1 cellular context compared by ENCODE assay signal in genomic region chr22:40552070-40552469, GRCh38.
TF ChIP-seq lines count a peak whose summit lies in the region.

No MANE protein-coding gene starts in this region.

TF ChIP-seq in K562, 482 proteins besides CTCF, POLR2A, EP300 and RAD21 (continued from another document and continues in another):
- no peak for TF ChIP-seq ZNF407 (IDR thresholded peaks at IDR 0.05; ENCODE audit: low read depth)
- TF ChIP-seq EHMT2 (IDR thresholded peaks at IDR 0.05) = 0 out of 2 replicates have a peak, but pooled peaks have one; percentile 30
- peak; percentile 87; the same call in 1 of the 2 replicates for TF ChIP-seq NCOA1 (IDR thresholded peaks at IDR 0.05; ENCODE audit: low read depth)
- TF ChIP-seq MLX (CRISPR knock-in tag; conservative IDR thresholded peaks at IDR 0.05) = no peak
- no peak for TF ChIP-seq ZNF583 (CRISPR knock-in tag; IDR thresholded peaks at IDR 0.05)
- peak; percentile 47 for TF ChIP-seq ZFX (CRISPR knock-in tag; IDR thresholded peaks at IDR 0.05)
- TF ChIP-seq WHSC1 (IDR thresholded peaks at IDR 0.05; ENCODE audit: low read length) = no peak
- no peak for TF ChIP-seq ZBTB1 (CRISPR knock-in tag; IDR thresholded peaks at IDR 0.05; ENCODE audit: borderline replicate concordance, low read depth)
- TF ChIP-seq KLF16 (IDR thresholded peaks at IDR 0.05) = peak; percentile 74
- peak; percentile 78 for TF ChIP-seq BHLHE40 (IDR thresholded peaks at IDR 0.05; ENCODE audit: low read length)
- TF ChIP-seq DEAF1 (CRISPR knock-in tag; IDR thresholded peaks at IDR 0.05) = peak; percentile 65
- no peak for TF ChIP-seq ETS1 (conservative IDR thresholded peaks at IDR 0.05; ENCODE audit: control insufficient read depth, low read depth, low read length)
- TF ChIP-seq, protein P1, sequence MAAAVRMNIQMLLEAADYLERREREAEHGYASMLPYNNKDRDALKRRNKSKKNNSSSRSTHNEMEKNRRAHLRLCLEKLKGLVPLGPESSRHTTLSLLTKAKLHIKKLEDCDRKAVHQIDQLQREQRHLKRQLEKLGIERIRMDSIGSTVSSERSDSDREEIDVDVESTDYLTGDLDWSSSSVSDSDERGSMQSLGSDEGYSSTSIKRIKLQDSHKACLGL (CRISPR knock-in tag; IDR thresholded peaks at IDR 0.05; ENCODE audit: borderline replicate concordance, poor library complexity, severe bottlenecking) = no peak
- peak; percentile 67 for TF ChIP-seq SMAD1 (IDR thresholded peaks at IDR 0.05; ENCODE audit: low read depth, low read length, partially characterized antibody)
- TF ChIP-seq NCOA4 (IDR thresholded peaks at IDR 0.05; ENCODE audit: partially characterized antibody) = no peak
- no peak for TF ChIP-seq TOE1 (IDR thresholded peaks at IDR 0.05; ENCODE audit: borderline replicate concordance)
- TF ChIP-seq TOE1 (CRISPR knock-in tag; IDR thresholded peaks at IDR 0.05; ENCODE audit: borderline replicate concordance, low read depth) = no peak
- TF ChIP-seq, protein P2, sequence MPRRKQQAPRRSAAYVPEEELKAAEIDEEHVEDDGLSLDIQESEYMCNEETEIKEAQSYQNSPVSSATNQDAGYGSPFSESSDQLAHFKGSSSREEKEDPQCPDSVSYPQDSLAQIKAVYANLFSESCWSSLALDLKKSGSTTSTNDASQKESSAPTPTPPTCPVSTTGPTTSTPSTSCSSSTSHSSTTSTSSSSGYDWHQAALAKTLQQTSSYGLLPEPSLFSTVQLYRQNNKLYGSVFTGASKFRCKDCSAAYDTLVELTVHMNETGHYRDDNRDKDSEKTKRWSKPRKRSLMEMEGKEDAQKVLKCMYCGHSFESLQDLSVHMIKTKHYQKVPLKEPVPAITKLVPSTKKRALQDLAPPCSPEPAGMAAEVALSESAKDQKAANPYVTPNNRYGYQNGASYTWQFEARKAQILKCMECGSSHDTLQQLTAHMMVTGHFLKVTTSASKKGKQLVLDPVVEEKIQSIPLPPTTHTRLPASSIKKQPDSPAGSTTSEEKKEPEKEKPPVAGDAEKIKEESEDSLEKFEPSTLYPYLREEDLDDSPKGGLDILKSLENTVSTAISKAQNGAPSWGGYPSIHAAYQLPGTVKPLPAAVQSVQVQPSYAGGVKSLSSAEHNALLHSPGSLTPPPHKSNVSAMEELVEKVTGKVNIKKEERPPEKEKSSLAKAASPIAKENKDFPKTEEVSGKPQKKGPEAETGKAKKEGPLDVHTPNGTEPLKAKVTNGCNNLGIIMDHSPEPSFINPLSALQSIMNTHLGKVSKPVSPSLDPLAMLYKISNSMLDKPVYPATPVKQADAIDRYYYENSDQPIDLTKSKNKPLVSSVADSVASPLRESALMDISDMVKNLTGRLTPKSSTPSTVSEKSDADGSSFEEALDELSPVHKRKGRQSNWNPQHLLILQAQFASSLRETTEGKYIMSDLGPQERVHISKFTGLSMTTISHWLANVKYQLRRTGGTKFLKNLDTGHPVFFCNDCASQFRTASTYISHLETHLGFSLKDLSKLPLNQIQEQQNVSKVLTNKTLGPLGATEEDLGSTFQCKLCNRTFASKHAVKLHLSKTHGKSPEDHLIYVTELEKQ (CRISPR knock-in tag; IDR thresholded peaks at IDR 0.05) = no peak
- peak in 1 of 2 experiments; percentile 85; a peak in 2 of 4 replicates for TF ChIP-seq ARNT (IDR thresholded peaks at IDR 0.05)
- peak; percentile 32 to 57; a peak in 2 of 4 replicates for TF ChIP-seq MNT (conservative IDR thresholded peaks at IDR 0.05)
- TF ChIP-seq ZEB2 (IDR thresholded peaks at IDR 0.05) = 0 out of 2 replicates have a peak, but pooled peaks have one; percentile 24
- TF ChIP-seq TAF7 (tag; IDR thresholded peaks at IDR 0.05) = no peak
- TF ChIP-seq RFX7 (CRISPR knock-in tag; IDR thresholded peaks at IDR 0.05) = no peak
- TF ChIP-seq HSF4 (CRISPR knock-in tag; IDR thresholded peaks at IDR 0.05; ENCODE audit: borderline replicate concordance) = no peak
- TF ChIP-seq NFIC (IDR thresholded peaks at IDR 0.05) = peak; percentile 97
- peak; percentile 84 for TF ChIP-seq TAL1 (IDR thresholded peaks at IDR 0.05)
- peak; percentile 56; the same call in 1 of the 2 replicates for TF ChIP-seq LEF1 (IDR thresholded peaks at IDR 0.05)
- TF ChIP-seq, protein P3, sequence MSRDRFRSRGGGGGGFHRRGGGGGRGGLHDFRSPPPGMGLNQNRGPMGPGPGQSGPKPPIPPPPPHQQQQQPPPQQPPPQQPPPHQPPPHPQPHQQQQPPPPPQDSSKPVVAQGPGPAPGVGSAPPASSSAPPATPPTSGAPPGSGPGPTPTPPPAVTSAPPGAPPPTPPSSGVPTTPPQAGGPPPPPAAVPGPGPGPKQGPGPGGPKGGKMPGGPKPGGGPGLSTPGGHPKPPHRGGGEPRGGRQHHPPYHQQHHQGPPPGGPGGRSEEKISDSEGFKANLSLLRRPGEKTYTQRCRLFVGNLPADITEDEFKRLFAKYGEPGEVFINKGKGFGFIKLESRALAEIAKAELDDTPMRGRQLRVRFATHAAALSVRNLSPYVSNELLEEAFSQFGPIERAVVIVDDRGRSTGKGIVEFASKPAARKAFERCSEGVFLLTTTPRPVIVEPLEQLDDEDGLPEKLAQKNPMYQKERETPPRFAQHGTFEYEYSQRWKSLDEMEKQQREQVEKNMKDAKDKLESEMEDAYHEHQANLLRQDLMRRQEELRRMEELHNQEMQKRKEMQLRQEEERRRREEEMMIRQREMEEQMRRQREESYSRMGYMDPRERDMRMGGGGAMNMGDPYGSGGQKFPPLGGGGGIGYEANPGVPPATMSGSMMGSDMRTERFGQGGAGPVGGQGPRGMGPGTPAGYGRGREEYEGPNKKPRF (IDR thresholded peaks at IDR 0.05; ENCODE audit: low read depth, low read length) = no peak
- peak; percentile 68 for TF ChIP-seq MTA2 (IDR thresholded peaks at IDR 0.05; ENCODE audit: low read depth)
- peak; percentile 67; the same call in 1 of the 2 replicates for TF ChIP-seq STAT5A (IDR thresholded peaks at IDR 0.05; ENCODE audit: borderline replicate concordance, low read length)
- 0 out of 2 replicates have a peak, but pooled peaks have one; percentile 28 for TF ChIP-seq MAFK (IDR thresholded peaks at IDR 0.05; ENCODE audit: low read length)
- TF ChIP-seq JUND (IDR thresholded peaks at IDR 0.05; ENCODE audit: borderline replicate concordance, low read depth, low read length) = peak; percentile 84
- TF ChIP-seq JUND (tag; IDR thresholded peaks at IDR 0.05; ENCODE audit: borderline replicate concordance, low read depth, low read length) = peak; percentile 68; the same call in 2 of the 3 replicates
- no peak for TF ChIP-seq LARP7 (IDR thresholded peaks at IDR 0.05)
